ENCODE assay signal across 32 cellular contexts in genomic region chr6:159431750-159432149, GRCh38.
"Had no signal": no experiment of that assay in that cellular context is flagged by ENCODE, and none has a peak within 500 bp of the region (broad histone marks: within the 10 kb centered on the region; RNA-seq: fewer than 3 reads in every experiment).

No MANE protein-coding gene starts in this region.

- H3K27me3 ChIP-seq: brain microvascular endothelial cell, gastrocnemius medialis had no signal

- H3K4me1 ChIP-seq: esophagus squamous epithelium, foreskin keratinocyte, gastrocnemius medialis, heart right ventricle had no signal

- H3K36me3 Mint-ChIP-seq: activated CD4-positive, alpha-beta memory T cell treated with anti-CD3 and anti-CD28 coated beads for 36 hours; activated CD8-positive, alpha-beta memory T cell treated with anti-CD3 and anti-CD28 coated beads, Interleukin-2, amount 10 ng/mL, durations not matched to agents 7 days and 5 days; activated naive CD8-positive, alpha-beta T cell had no signal

- H3K9me3 ChIP-seq: gastrocnemius medialis had no signal

- H3K4me1 Mint-ChIP-seq: activated CD4-positive, alpha-beta T cell treated with anti-CD3 and anti-CD28 coated beads for 36 hours; activated CD4-positive, alpha-beta T cell treated with anti-CD3 and anti-CD28 coated beads, Interleukin-2, amount 10 ng/mL, durations not matched to agents 24 days and 14 days; activated CD8-positive, alpha-beta memory T cell treated with anti-CD3 and anti-CD28 coated beads, Interleukin-2, amount 10 ng/mL, durations not matched to agents 7 days and 5 days had no signal

- H3K27ac ChIP-seq: brain microvascular endothelial cell, esophagus squamous epithelium, foreskin keratinocyte, gastrocnemius medialis, heart right ventricle had no signal

- H3K27ac Mint-ChIP-seq: activated CD4-positive, alpha-beta memory T cell treated with anti-CD3 and anti-CD28 coated beads for 36 hours; activated CD4-positive, alpha-beta T cell treated with anti-CD3 and anti-CD28 coated beads for 36 hours; activated CD4-positive, alpha-beta T cell treated with anti-CD3 and anti-CD28 coated beads, Interleukin-2, amount 10 ng/mL, durations not matched to agents 24 days and 14 days; activated CD8-positive, alpha-beta memory T cell treated with anti-CD3 and anti-CD28 coated beads, Interleukin-2, amount 10 ng/mL, durations not matched to agents 7 days and 5 days; activated CD8-positive, alpha-beta T cell treated with anti-CD3 and anti-CD28 coated beads, Interleukin-2, amount 10 ng/mL, durations not matched to agents 7 days and 5 days; activated naive CD4-positive, alpha-beta T cell treated with anti-CD3 and anti-CD28 coated beads for 36 hours; activated naive CD8-positive, alpha-beta T cell; activated T-helper 1 cell treated with anti-CD3 and anti-CD28 coated beads, Interleukin-12 subunit alpha, Interleukin-12 subunit beta, Interleukin-2, Interleukin-4 antibody, amounts not matched to agents 30 ng/mL and 10 ng/mL and 1 ng/mL, durations not matched to agents 14 hours and 24 hours and 36 hours; activated T-helper 2 cell treated with anti-CD3 and anti-CD28 coated beads, Interferon-gamma antibody, Interleukin-2, Interleukin-4, amounts not matched to agents 10 μg/mL and 5 μg/mL and 100 μg/mL, durations not matched to agents 14 hours and 24 hours and 36 hours; effector memory CD8-positive, alpha-beta T cell had no signal

- H3K4me3 Mint-ChIP-seq: activated CD4-positive, alpha-beta memory T cell treated with anti-CD3 and anti-CD28 coated beads for 36 hours; activated CD4-positive, alpha-beta T cell treated with anti-CD3 and anti-CD28 coated beads for 36 hours; activated CD4-positive, alpha-beta T cell treated with anti-CD3 and anti-CD28 coated beads, Interleukin-2, amount 10 ng/mL, durations not matched to agents 24 days and 14 days; activated CD8-positive, alpha-beta memory T cell treated with anti-CD3 and anti-CD28 coated beads, Interleukin-2, amount 10 ng/mL, durations not matched to agents 7 days and 5 days; activated CD8-positive, alpha-beta T cell treated with anti-CD3 and anti-CD28 coated beads, Interleukin-2, amount 10 ng/mL, durations not matched to agents 7 days and 5 days; activated naive CD4-positive, alpha-beta T cell treated with anti-CD3 and anti-CD28 coated beads for 36 hours; activated naive CD8-positive, alpha-beta T cell; activated T-helper 1 cell treated with anti-CD3 and anti-CD28 coated beads, Interleukin-12 subunit alpha, Interleukin-12 subunit beta, Interleukin-2, Interleukin-4 antibody, amounts not matched to agents 30 ng/mL and 10 ng/mL and 1 ng/mL, durations not matched to agents 14 hours and 24 hours and 36 hours; effector memory CD8-positive, alpha-beta T cell had no signal

- H3K4me3 ChIP-seq: esophagus squamous epithelium, gastrocnemius medialis, heart right ventricle had no signal

- H3K36me3 ChIP-seq: brain microvascular endothelial cell, esophagus squamous epithelium, gastrocnemius medialis, heart right ventricle had no signal

- DNase-seq: activated CD4-positive, alpha-beta memory T cell treated with anti-CD3 and anti-CD28 coated beads for 36 hours; activated CD4-positive, alpha-beta T cell treated with anti-CD3 and anti-CD28 coated beads for 36 hours; activated CD4-positive, alpha-beta T cell treated with anti-CD3 and anti-CD28 coated beads, Interleukin-2, amount 10 ng/mL, durations not matched to agents 24 days and 14 days; activated CD4-positive, CD25-positive, alpha-beta regulatory T cell; activated CD4-positive, CD25-positive, alpha-beta regulatory T cell treated with anti-CD3 and anti-CD28 coated beads, Interleukin-2, amount 50 U/mL, for 72 hours; activated CD8-positive, alpha-beta memory T cell treated with anti-CD3 and anti-CD28 coated beads, Interleukin-2, amount 10 ng/mL, durations not matched to agents 7 days and 5 days; activated CD8-positive, alpha-beta memory T cell treated with anti-CD3 and anti-CD28 coated beads, Interleukin-2, amount 50 U/mL, for 4 hours; activated CD8-positive, alpha-beta T cell treated with anti-CD3 and anti-CD28 coated beads, Interleukin-2, amount 10 ng/mL, durations not matched to agents 7 days and 5 days; activated effector memory CD4-positive, alpha-beta T cell treated with anti-CD3 and anti-CD28 coated beads, Interleukin-2, amount 50 U/mL, for 16 hours; activated naive CD4-positive, alpha-beta T cell treated with anti-CD3 and anti-CD28 coated beads for 36 hours; activated T-cell treated with anti-CD3 and anti-CD28 coated beads, Interleukin-2, amount 50 U/mL, for 1 hour; activated T-cell treated with anti-CD3 and anti-CD28 coated beads, Interleukin-2, amount 50 U/mL, for 48 hours; amniotic stem cell; anterior cingulate cortex; brain microvascular endothelial cell; caudate nucleus; cortex of kidney; dermis blood vessel endothelial cell; effector CD4-positive, alpha-beta T cell; effector memory CD8-positive, alpha-beta T cell; erythroblast; esophagus squamous epithelium; gastrocnemius medialis; glutamatergic neuron; heart right ventricle; T-helper 2 cell had no signal

- FAIRE-seq: astrocyte, colon had no signal

- ATAC-seq: activated CD4-positive, alpha-beta T cell treated with anti-CD3 and anti-CD28 coated beads for 36 hours; activated CD8-positive, alpha-beta memory T cell treated with anti-CD3 and anti-CD28 coated beads, Interleukin-2, amount 10 ng/mL, durations not matched to agents 7 days and 5 days; activated CD8-positive, alpha-beta T cell treated with anti-CD3 and anti-CD28 coated beads, Interleukin-2, amount 10 ng/mL, durations not matched to agents 7 days and 5 days; effector memory CD8-positive, alpha-beta T cell; foreskin keratinocyte; gastrocnemius medialis; heart right ventricle had no signal
